In the genomic region with DNA sequence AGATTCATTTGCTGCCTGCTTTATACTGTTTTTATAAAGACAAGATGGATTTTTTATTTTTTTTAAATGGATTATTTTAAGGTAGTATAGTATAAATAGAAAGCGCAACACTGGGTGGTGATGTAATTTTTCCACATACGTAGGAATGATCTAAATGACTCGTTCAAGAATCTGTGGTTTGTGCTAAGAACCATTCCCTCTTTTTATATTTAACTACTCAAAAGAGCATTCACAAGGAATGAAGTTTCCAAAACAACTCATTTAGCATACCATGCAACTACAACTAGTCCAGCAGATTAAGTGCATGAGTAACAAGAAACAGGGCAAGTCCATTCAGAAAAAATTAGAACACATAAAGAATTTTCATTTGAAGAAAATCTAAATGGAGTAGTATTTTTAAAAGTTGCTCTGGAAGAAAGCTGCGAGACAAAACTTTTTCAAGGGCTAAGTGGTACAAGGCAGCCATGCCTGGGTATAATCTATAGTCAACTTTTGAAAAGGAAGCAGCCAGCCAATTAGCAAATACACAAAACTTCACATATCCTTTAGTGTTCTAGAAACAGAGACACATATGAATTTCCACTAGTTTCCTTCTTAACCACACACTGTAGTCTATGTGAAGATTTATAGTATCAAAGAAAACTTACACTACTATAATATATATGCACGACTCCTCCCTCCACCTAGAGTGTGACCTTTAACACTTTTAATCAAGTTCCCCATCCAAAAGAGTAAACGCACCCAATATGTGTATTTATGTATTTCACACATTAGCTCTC, we compare ENCODE assay signal across 14 cellular contexts. TPM values are rescaled to one million over a fixed set of nuclear protein-coding genes. Genes with fewer than 3 reads are reported as not detected.
DNase-seq lines count a peak whose midpoint lies in the region; ATAC-seq and TF ChIP-seq lines count a peak whose summit lies in the region.
"Had no signal": no experiment of that assay in that cellular context is flagged by ENCODE, and none has a peak within 500 bp of the region (broad histone marks: within the 10 kb centered on the region; RNA-seq: fewer than 3 reads in every experiment).

No MANE protein-coding gene starts in this region.

- peaks cover 68% of the 10 kb centered on the region for H3K4me1 Mint-ChIP-seq in activated T-cell treated with anti-CD3 and anti-CD28 coated beads, Interleukin-2, amount 50 U/mL, for 24 hours (ENCODE audit: low read depth)
- H3K4me1 Mint-ChIP-seq in stimulated activated naive CD8-positive, alpha-beta T cell treated with anti-CD3 and anti-CD28 coated beads, Interleukin-15, amount 100 ng/mL, for 72 hours, result peaks cover 63% of the 10 kb centered on the region

- no peaks in the 10 kb centered on the region for H3K9me3 Mint-ChIP-seq in activated T-cell treated with anti-CD3 and anti-CD28 coated beads, Interleukin-2, amount 50 U/mL, for 24 hours
- H3K9me3 Mint-ChIP-seq in stimulated activated naive CD8-positive, alpha-beta T cell treated with anti-CD3 and anti-CD28 coated beads, Interleukin-15, amount 100 ng/mL, for 72 hours, result no peaks in the 10 kb centered on the region

- H3K36me3 Mint-ChIP-seq in activated T-cell treated with anti-CD3 and anti-CD28 coated beads, Interleukin-2, amount 50 U/mL, for 24 hours (ENCODE audit: low read depth), result peaks cover 50% of the 10 kb centered on the region

- no peak overlapping the region for H3K4me3 ChIP-seq in fibroblast of pulmonary artery (replicated peaks; ENCODE audit: low read depth, low read length)
- H3K4me3 ChIP-seq: sigmoid colon had no signal

- ATAC-seq in stimulated activated naive CD8-positive, alpha-beta T cell treated with anti-CD3 and anti-CD28 coated beads, Interleukin-15, amount 100 ng/mL, for 72 hours, result peak; percentile 89
- ATAC-seq: Panc1 had no signal

- H3K27ac Mint-ChIP-seq in activated T-cell treated with anti-CD3 and anti-CD28 coated beads, Interleukin-2, amount 50 U/mL, for 24 hours, result peak overlapping the region; percentile 95
- H3K27ac Mint-ChIP-seq in stimulated activated naive CD8-positive, alpha-beta T cell treated with anti-CD3 and anti-CD28 coated beads, Interleukin-15, amount 100 ng/mL, for 72 hours, result peak overlapping the region; percentile 78 to 95
- H3K27ac Mint-ChIP-seq: B cell, brain had no signal

- peak overlapping the region; percentile 56 for H3K4me3 Mint-ChIP-seq in activated T-cell treated with anti-CD3 and anti-CD28 coated beads, Interleukin-2, amount 50 U/mL, for 24 hours
- H3K4me3 Mint-ChIP-seq in stimulated activated naive CD8-positive, alpha-beta T cell treated with anti-CD3 and anti-CD28 coated beads, Interleukin-15, amount 100 ng/mL, for 72 hours, result peak overlapping the region; percentile 72 to 73
- H3K4me3 Mint-ChIP-seq: B cell, brain had no signal

- DNase-seq in activated T-cell treated with anti-CD3 and anti-CD28 coated beads, Interleukin-2, amount 50 U/mL, for 24 hours, result no peak
- no peak for DNase-seq in activated T-cell treated with anti-CD3 and anti-CD28 coated beads for 4 hours
- peak; percentile 28 for DNase-seq in SK-MEL-5 (ENCODE audit: low read depth, low spot score)
- peak; percentile 56 for DNase-seq in fibroblast of pulmonary artery (ENCODE audit: low read depth)
- no peak for DNase-seq in stimulated activated naive CD8-positive, alpha-beta T cell treated with anti-CD3 and anti-CD28 coated beads, Interleukin-15, amount 100 ng/mL, for 72 hours
- DNase-seq in stimulated activated CD4-positive, alpha-beta T cell treated with anti-CD3 and anti-CD28 coated beads, Interleukin-4, amount 100 ng/mL, for 1 hour, result no peak
- DNase-seq in DMS153 treated with DMSO at 0.1 percent for 48 hours (lab: John Stamatoyannopoulos, UW; ENCODE audit: unreplicated experiment), result no peak
- no peak for DNase-seq in middle frontal gyrus (ENCODE audit: extremely low spot score, low spot score)
- DNase-seq: activated CD4-positive, CD25-positive, alpha-beta regulatory T cell; NCI-H1694 treated with DMSO at 0.1 percent for 48 hours; sigmoid colon had no signal

- no peak for TF ChIP-seq CTCF in fibroblast of pulmonary artery (IDR thresholded peaks at IDR 0.05; ENCODE audit: low read length, missing control alignments)

- no peaks in the 10 kb centered on the region for H3K27me3 Mint-ChIP-seq in activated T-cell treated with anti-CD3 and anti-CD28 coated beads, Interleukin-2, amount 50 U/mL, for 24 hours
- no peaks in the 10 kb centered on the region for H3K27me3 Mint-ChIP-seq in stimulated activated naive CD8-positive, alpha-beta T cell treated with anti-CD3 and anti-CD28 coated beads, Interleukin-15, amount 100 ng/mL, for 72 hours
- H3K27me3 Mint-ChIP-seq: B cell, brain had no signal

- in situ Hi-C loops in SK-MEL-5 (cut with HindIII; ENCODE audit: low pct_unique_long_range_greater_than_20kb, low sequenced_read_pairs), result no loop called here

RNA-seq across cellular contexts. Expression of gene GTF2B, which starts 23.4 kb away (rescaled TPM):
- 76.4 and 78.1 TPM in 2 replicates for total RNA-seq in SK-MEL-5 (2014; rRNA removed; shearing (Covaris generic))
- polyA plus RNA-seq in SK-MEL-5 (2015; cell fraction: cytosol; rRNA removed), result 33.1 and 34.8 TPM in 2 replicates
- polyA plus RNA-seq in SK-MEL-5 (2015; cell fraction: nucleus; rRNA removed), result 22.1 and 28.8 TPM in 2 replicates

Comparison
In these comparisons a context has a peak if more than half of its experiments do, and no peak if none do; other contexts are left out.
1. DNase-seq: peak in SK-MEL-5 (single experiment) and fibroblast of pulmonary artery (single experiment); none in activated T-cell treated with anti-CD3 and anti-CD28 coated beads, Interleukin-2, amount 50 U/mL, for 24 hours (single experiment), activated T-cell treated with anti-CD3 and anti-CD28 coated beads for 4 hours (single experiment), stimulated activated naive CD8-positive, alpha-beta T cell treated with anti-CD3 and anti-CD28 coated beads, Interleukin-15, amount 100 ng/mL, for 72 hours (0 of 2), stimulated activated CD4-positive, alpha-beta T cell treated with anti-CD3 and anti-CD28 coated beads, Interleukin-4, amount 100 ng/mL, for 1 hour (single experiment), DMS153 treated with DMSO at 0.1 percent for 48 hours (single experiment) and middle frontal gyrus (single experiment).